In the genomic region with DNA sequence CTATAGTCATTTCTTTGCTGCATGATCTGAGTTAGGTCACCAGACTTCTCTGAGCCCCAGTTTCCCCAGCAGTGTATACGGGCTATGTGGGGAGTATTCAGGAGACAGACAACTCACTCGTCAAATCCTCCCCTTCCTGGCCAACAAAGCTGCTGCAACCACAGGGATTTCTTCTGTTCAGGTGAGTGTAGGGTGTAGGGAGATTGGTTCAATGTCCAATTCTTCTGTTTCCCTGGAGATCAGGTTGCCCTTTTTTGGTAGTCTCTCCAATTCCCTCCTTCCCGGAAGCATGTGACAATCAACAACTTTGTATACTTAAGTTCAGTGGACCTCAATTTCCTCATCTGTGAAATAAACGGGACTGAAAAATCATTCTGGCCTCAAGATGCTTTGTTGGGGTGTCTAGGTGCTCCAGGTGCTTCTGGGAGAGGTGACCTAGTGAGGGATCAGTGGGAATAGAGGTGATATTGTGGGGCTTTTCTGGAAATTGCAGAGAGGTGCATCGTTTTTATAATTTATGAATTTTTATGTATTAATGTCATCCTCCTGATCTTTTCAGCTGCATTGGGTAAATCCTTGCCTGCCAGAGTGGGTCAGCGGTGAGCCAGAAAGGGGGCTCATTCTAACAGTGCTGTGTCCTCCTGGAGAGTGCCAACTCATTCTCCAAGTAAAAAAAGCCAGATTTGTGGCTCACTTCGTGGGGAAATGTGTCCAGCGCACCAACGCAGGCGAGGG, we compare ENCODE assay signal across 1 cellular context.
TF ChIP-seq lines count a peak whose summit lies in the region.

No MANE protein-coding gene starts in this region.

TF ChIP-seq in HepG2, 621 proteins besides CTCF, POLR2A, EP300 and RAD21 (continued from another document and continues in another):
- TF ChIP-seq, protein P1, sequence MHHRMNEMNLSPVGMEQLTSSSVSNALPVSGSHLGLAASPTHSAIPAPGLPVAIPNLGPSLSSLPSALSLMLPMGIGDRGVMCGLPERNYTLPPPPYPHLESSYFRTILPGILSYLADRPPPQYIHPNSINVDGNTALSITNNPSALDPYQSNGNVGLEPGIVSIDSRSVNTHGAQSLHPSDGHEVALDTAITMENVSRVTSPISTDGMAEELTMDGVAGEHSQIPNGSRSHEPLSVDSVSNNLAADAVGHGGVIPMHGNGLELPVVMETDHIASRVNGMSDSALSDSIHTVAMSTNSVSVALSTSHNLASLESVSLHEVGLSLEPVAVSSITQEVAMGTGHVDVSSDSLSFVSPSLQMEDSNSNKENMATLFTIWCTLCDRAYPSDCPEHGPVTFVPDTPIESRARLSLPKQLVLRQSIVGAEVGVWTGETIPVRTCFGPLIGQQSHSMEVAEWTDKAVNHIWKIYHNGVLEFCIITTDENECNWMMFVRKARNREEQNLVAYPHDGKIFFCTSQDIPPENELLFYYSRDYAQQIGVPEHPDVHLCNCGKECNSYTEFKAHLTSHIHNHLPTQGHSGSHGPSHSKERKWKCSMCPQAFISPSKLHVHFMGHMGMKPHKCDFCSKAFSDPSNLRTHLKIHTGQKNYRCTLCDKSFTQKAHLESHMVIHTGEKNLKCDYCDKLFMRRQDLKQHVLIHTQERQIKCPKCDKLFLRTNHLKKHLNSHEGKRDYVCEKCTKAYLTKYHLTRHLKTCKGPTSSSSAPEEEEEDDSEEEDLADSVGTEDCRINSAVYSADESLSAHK (CRISPR knock-in tag; IDR thresholded peaks at IDR 0.05; ENCODE audit: borderline replicate concordance), result no peak
- TF ChIP-seq SIN3B (IDR thresholded peaks at IDR 0.05; ENCODE audit: low read length), result no peak
- TF ChIP-seq ZNF329 (CRISPR knock-in tag; IDR thresholded peaks at IDR 0.05; ENCODE audit: low read depth), result no peak
- TF ChIP-seq PRMT3 (CRISPR knock-in tag; IDR thresholded peaks at IDR 0.05; ENCODE audit: borderline replicate concordance, low read depth), result no peak
- TF ChIP-seq SAFB2 (CRISPR knock-in tag; IDR thresholded peaks at IDR 0.05; ENCODE audit: borderline replicate concordance, low read depth), result no peak
- TF ChIP-seq KAT7 (CRISPR knock-in tag; IDR thresholded peaks at IDR 0.05; ENCODE audit: borderline replicate concordance), result no peak
- TF ChIP-seq ZFP41 (CRISPR knock-in tag; IDR thresholded peaks at IDR 0.05; ENCODE audit: borderline replicate concordance), result no peak
- TF ChIP-seq SUZ12 (IDR thresholded peaks at IDR 0.05; ENCODE audit: low read depth, low read length), result no peak
- TF ChIP-seq SNAPC2 (CRISPR knock-in tag; IDR thresholded peaks at IDR 0.05), result peak; percentile 10; the same call in 1 of the 2 replicates
- no peak for TF ChIP-seq ZNF713 (CRISPR knock-in tag; IDR thresholded peaks at IDR 0.05)
- no peak for TF ChIP-seq SYNCRIP (IDR thresholded peaks at IDR 0.05; ENCODE audit: insufficient read depth, low read depth, low read length)
- 0 out of 2 replicates have a peak, but pooled peaks have one; percentile 15 for TF ChIP-seq ZFP82 (CRISPR knock-in tag; IDR thresholded peaks at IDR 0.05; ENCODE audit: borderline replicate concordance)
- TF ChIP-seq, protein P2, sequence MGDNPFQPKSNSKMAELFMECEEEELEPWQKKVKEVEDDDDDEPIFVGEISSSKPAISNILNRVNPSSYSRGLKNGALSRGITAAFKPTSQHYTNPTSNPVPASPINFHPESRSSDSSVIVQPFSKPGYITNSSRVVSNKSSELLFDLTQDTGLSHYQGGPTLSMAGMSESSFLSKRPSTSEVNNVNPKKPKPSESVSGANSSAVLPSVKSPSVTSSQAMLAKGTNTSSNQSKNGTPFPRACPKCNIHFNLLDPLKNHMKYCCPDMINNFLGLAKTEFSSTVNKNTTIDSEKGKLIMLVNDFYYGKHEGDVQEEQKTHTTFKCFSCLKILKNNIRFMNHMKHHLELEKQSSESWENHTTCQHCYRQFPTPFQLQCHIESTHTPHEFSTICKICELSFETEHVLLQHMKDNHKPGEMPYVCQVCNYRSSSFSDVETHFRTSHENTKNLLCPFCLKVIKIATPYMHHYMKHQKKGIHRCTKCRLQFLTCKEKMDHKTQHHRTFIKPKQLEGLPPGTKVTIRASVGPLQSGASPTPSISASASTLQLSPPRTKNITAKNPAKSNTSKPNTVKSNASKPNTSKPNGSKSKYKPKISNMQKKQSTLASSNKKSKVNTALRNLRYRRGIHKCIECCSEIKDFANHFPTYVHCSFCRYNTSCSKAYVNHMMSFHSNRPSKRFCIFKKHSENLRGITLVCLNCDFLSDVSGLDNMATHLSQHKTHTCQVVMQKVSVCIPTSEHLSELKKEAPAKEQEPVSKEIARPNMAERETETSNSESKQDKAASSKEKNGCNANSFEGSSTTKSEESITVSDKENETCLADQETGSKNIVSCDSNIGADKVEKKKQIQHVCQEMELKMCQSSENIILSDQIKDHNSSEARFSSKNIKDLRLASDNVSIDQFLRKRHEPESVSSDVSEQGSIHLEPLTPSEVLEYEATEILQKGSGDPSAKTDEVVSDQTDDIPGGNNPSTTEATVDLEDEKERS (CRISPR knock-in tag; IDR thresholded peaks at IDR 0.05), result peak; percentile 47; the same call in 1 of the 2 replicates
- no peak for TF ChIP-seq SPEN (CRISPR knock-in tag; IDR thresholded peaks at IDR 0.05; ENCODE audit: low read depth)
- no peak for TF ChIP-seq MAZ (IDR thresholded peaks at IDR 0.05; ENCODE audit: borderline replicate concordance, low read depth, low read length)
- TF ChIP-seq MAZ (CRISPR knock-in tag; IDR thresholded peaks at IDR 0.05; ENCODE audit: low read depth), result no peak
- TF ChIP-seq KDM2A (CRISPR knock-in tag; IDR thresholded peaks at IDR 0.05; ENCODE audit: borderline replicate concordance, low read depth), result no peak
- peak; percentile 31 for TF ChIP-seq JARID2 (CRISPR knock-in tag; IDR thresholded peaks at IDR 0.05; ENCODE audit: insufficient replicate concordance)
- peak; percentile 62 for TF ChIP-seq ELF1 (CRISPR knock-in tag; IDR thresholded peaks at IDR 0.05)
- TF ChIP-seq, protein P3, sequence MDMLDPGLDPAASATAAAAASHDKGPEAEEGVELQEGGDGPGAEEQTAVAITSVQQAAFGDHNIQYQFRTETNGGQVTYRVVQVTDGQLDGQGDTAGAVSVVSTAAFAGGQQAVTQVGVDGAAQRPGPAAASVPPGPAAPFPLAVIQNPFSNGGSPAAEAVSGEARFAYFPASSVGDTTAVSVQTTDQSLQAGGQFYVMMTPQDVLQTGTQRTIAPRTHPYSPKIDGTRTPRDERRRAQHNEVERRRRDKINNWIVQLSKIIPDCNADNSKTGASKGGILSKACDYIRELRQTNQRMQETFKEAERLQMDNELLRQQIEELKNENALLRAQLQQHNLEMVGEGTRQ (IDR thresholded peaks at IDR 0.05; ENCODE audit: low read depth, low read length), result no peak
- TF ChIP-seq, protein P3 (CRISPR knock-in tag; IDR thresholded peaks at IDR 0.05; ENCODE audit: borderline replicate concordance), result peak; percentile 93; the same call in 1 of the 2 replicates
- TF ChIP-seq, protein P4, sequence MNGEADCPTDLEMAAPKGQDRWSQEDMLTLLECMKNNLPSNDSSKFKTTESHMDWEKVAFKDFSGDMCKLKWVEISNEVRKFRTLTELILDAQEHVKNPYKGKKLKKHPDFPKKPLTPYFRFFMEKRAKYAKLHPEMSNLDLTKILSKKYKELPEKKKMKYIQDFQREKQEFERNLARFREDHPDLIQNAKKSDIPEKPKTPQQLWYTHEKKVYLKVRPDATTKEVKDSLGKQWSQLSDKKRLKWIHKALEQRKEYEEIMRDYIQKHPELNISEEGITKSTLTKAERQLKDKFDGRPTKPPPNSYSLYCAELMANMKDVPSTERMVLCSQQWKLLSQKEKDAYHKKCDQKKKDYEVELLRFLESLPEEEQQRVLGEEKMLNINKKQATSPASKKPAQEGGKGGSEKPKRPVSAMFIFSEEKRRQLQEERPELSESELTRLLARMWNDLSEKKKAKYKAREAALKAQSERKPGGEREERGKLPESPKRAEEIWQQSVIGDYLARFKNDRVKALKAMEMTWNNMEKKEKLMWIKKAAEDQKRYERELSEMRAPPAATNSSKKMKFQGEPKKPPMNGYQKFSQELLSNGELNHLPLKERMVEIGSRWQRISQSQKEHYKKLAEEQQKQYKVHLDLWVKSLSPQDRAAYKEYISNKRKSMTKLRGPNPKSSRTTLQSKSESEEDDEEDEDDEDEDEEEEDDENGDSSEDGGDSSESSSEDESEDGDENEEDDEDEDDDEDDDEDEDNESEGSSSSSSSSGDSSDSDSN (CRISPR knock-in tag; IDR thresholded peaks at IDR 0.05), result no peak
- no peak for TF ChIP-seq ZBTB3 (CRISPR knock-in tag; IDR thresholded peaks at IDR 0.05; ENCODE audit: borderline replicate concordance, low read depth)
- no peak; the same call in 1 of the 2 replicates for TF ChIP-seq ZNF670 (CRISPR knock-in tag; IDR thresholded peaks at IDR 0.05; ENCODE audit: borderline replicate concordance)
- no peak for TF ChIP-seq ZNF773 (CRISPR knock-in tag; IDR thresholded peaks at IDR 0.05; ENCODE audit: borderline replicate concordance)
- no peak for TF ChIP-seq ZNF382 (CRISPR knock-in tag; IDR thresholded peaks at IDR 0.05; ENCODE audit: borderline replicate concordance)
- no peak for TF ChIP-seq MAFG (CRISPR knock-in tag; IDR thresholded peaks at IDR 0.05)
- no peak for TF ChIP-seq ZNF431 (CRISPR knock-in tag; IDR thresholded peaks at IDR 0.05; ENCODE audit: borderline replicate concordance, low read depth)
- TF ChIP-seq ZFP36 (IDR thresholded peaks at IDR 0.05; ENCODE audit: borderline replicate concordance, low read depth, low read length, partially characterized antibody), result no peak
- no peak; the same call in 1 of the 2 replicates for TF ChIP-seq JUNB (CRISPR knock-in tag; IDR thresholded peaks at IDR 0.05; ENCODE audit: borderline replicate concordance)
- TF ChIP-seq ZBTB7A (CRISPR knock-in tag; IDR thresholded peaks at IDR 0.05), result no peak
- TF ChIP-seq TOPORS (CRISPR knock-in tag; IDR thresholded peaks at IDR 0.05), result no peak
- no peak for TF ChIP-seq MZF1 (CRISPR knock-in tag; IDR thresholded peaks at IDR 0.05; ENCODE audit: borderline replicate concordance)
- no peak; the same call in 1 of the 2 replicates for TF ChIP-seq NFYB (CRISPR knock-in tag; IDR thresholded peaks at IDR 0.05)
- TF ChIP-seq, protein P5, sequence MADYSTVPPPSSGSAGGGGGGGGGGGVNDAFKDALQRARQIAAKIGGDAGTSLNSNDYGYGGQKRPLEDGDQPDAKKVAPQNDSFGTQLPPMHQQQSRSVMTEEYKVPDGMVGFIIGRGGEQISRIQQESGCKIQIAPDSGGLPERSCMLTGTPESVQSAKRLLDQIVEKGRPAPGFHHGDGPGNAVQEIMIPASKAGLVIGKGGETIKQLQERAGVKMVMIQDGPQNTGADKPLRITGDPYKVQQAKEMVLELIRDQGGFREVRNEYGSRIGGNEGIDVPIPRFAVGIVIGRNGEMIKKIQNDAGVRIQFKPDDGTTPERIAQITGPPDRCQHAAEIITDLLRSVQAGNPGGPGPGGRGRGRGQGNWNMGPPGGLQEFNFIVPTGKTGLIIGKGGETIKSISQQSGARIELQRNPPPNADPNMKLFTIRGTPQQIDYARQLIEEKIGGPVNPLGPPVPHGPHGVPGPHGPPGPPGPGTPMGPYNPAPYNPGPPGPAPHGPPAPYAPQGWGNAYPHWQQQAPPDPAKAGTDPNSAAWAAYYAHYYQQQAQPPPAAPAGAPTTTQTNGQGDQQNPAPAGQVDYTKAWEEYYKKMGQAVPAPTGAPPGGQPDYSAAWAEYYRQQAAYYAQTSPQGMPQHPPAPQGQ (CRISPR knock-in tag; IDR thresholded peaks at IDR 0.05; ENCODE audit: borderline replicate concordance), result no peak
- no peak for TF ChIP-seq ZNF724P (CRISPR knock-in tag; IDR thresholded peaks at IDR 0.05; ENCODE audit: borderline replicate concordance)
- TF ChIP-seq, protein P6, sequence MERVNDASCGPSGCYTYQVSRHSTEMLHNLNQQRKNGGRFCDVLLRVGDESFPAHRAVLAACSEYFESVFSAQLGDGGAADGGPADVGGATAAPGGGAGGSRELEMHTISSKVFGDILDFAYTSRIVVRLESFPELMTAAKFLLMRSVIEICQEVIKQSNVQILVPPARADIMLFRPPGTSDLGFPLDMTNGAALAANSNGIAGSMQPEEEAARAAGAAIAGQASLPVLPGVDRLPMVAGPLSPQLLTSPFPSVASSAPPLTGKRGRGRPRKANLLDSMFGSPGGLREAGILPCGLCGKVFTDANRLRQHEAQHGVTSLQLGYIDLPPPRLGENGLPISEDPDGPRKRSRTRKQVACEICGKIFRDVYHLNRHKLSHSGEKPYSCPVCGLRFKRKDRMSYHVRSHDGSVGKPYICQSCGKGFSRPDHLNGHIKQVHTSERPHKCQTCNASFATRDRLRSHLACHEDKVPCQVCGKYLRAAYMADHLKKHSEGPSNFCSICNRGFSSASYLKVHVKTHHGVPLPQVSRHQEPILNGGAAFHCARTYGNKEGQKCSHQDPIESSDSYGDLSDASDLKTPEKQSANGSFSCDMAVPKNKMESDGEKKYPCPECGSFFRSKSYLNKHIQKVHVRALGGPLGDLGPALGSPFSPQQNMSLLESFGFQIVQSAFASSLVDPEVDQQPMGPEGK (CRISPR knock-in tag; IDR thresholded peaks at IDR 0.05), result peak; percentile 60; the same call in 1 of the 2 replicates
- no peak; the same call in 1 of the 2 replicates for TF ChIP-seq ZNF160 (CRISPR knock-in tag; IDR thresholded peaks at IDR 0.05)
- TF ChIP-seq, protein P7, sequence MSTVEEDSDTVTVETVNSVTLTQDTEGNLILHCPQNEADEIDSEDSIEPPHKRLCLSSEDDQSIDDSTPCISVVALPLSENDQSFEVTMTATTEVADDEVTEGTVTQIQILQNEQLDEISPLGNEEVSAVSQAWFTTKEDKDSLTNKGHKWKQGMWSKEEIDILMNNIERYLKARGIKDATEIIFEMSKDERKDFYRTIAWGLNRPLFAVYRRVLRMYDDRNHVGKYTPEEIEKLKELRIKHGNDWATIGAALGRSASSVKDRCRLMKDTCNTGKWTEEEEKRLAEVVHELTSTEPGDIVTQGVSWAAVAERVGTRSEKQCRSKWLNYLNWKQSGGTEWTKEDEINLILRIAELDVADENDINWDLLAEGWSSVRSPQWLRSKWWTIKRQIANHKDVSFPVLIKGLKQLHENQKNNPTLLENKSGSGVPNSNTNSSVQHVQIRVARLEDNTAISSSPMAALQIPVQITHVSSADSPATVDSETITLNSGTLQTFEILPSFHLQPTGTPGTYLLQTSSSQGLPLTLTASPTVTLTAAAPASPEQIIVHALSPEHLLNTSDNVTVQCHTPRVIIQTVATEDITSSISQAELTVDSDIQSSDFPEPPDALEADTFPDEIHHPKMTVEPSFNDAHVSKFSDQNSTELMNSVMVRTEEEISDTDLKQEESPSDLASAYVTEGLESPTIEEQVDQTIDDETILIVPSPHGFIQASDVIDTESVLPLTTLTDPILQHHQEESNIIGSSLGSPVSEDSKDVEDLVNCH (CRISPR knock-in tag; IDR thresholded peaks at IDR 0.05), result no peak
- peak; percentile 21; the same call in 1 of the 2 replicates for TF ChIP-seq HOXA5 (CRISPR knock-in tag; IDR thresholded peaks at IDR 0.05)
- no peak for TF ChIP-seq ZNF672 (CRISPR knock-in tag; IDR thresholded peaks at IDR 0.05)
- TF ChIP-seq ISL2 (CRISPR knock-in tag; IDR thresholded peaks at IDR 0.05), result peak; percentile 16; the same call in 1 of the 2 replicates
- no peak for TF ChIP-seq ZNF451 (CRISPR knock-in tag; IDR thresholded peaks at IDR 0.05)
- peak; percentile 42; the same call in 1 of the 2 replicates for TF ChIP-seq FOXK2 (IDR thresholded peaks at IDR 0.05)
- TF ChIP-seq DNMT3B (CRISPR knock-in tag; conservative IDR thresholded peaks at IDR 0.05), result peak; percentile 17; the same call in 1 of the 2 replicates
- TF ChIP-seq GTF3A (CRISPR knock-in tag; conservative IDR thresholded peaks at IDR 0.05), result no peak
